In genomic region chr11:64790205-64791095, GRCh38 we compare ENCODE assay signal across 17 cellular contexts. TPM values are rescaled to one million over a fixed set of nuclear protein-coding genes. Genes with fewer than 3 reads are reported as not detected.
DNase-seq lines count a peak whose midpoint lies in the region; ATAC-seq and TF ChIP-seq lines count a peak whose summit lies in the region.
"Had no signal": no experiment of that assay in that cellular context is flagged by ENCODE, and none has a peak within 500 bp of the region (broad histone marks: within the 10 kb centered on the region; RNA-seq: fewer than 3 reads in every experiment).

No MANE protein-coding gene starts in this region.

- intact Hi-C loops in Right ventricle myocardium inferior (cut with DNase I) (no loop called here), Right ventricle myocardium superior (cut with DNase I) (no loop called here), activated B cell treated with CpG ODN at 0.5 μM for 24 hours (cut with micrococcal nuclease) (no loop called here)
- intact Hi-C loops in naive thymus-derived CD4-positive, alpha-beta T cell (cut with micrococcal nuclease), result no loop called here

- peak; percentile 16 for DNase-seq in Right ventricle myocardium inferior (ENCODE audit: missing footprints)
- DNase-seq in Right ventricle myocardium superior, result no peak
- DNase-seq in activated B cell treated with CpG ODN at 0.5 μM for 24 hours, result no peak
- no peak for DNase-seq in naive thymus-derived CD4-positive, alpha-beta T cell
- DNase-seq in stimulated activated naive B cell treated with anti-CD40 and anti-IgM and Interleukin-4, amounts not matched to agents 10 μg/mL and 1 μg/mL and 100 μg/mL, for 72 hours, result no peak
- DNase-seq in effector memory CD8-positive, alpha-beta T cell, result no peak
- no peak for DNase-seq in mucosa of gallbladder (ENCODE audit: low spot score)
- DNase-seq in A172 (ENCODE audit: low spot score), result no peak
- DNase-seq: DMS79 treated with DMSO at 0.1 percent for 48 hours, KG1, NCI-H1417 treated with DMSO at 0.1 percent for 48 hours, NCI-H2029 treated with DMSO at 0.1 percent for 48 hours, NCI-H510A treated with DMSO at 0.1 percent for 48 hours, NCI-H82, PC-9 had no signal

- peaks cover 0 to 15% of the 10 kb centered on the region in 2 donors for H3K4me1 ChIP-seq in naive thymus-derived CD4-positive, alpha-beta T cell (ENCODE audit: control insufficient read depth in 2 of 2, insufficient read depth in 2 of 2, low read length in 2 of 2)

- no peak overlapping the region for H3K4me3 ChIP-seq in naive thymus-derived CD4-positive, alpha-beta T cell (ENCODE audit: low read length)
- H3K4me3 ChIP-seq: BLaER1 treated with 17β-estradiol and CSF1 and Interleukin-3, amounts not matched to agents 10 nM and 100 nM; GM23338; PC-9 had no signal

- H3K4me3 Mint-ChIP-seq in activated B cell treated with CpG ODN at 0.5 μM for 24 hours, result no peak overlapping the region
- H3K4me3 Mint-ChIP-seq in naive thymus-derived CD4-positive, alpha-beta T cell, result no peak overlapping the region
- no peak overlapping the region for H3K4me3 Mint-ChIP-seq in stimulated activated naive B cell treated with anti-CD40 and anti-IgM and Interleukin-4, amounts not matched to agents 10 μg/mL and 1 μg/mL and 100 μg/mL, for 72 hours
- no peak overlapping the region for H3K4me3 Mint-ChIP-seq in effector memory CD8-positive, alpha-beta T cell
- H3K4me3 Mint-ChIP-seq: GM23338 had no signal

- peaks cover 23% of the 10 kb centered on the region for H3K4me1 Mint-ChIP-seq in activated B cell treated with CpG ODN at 0.5 μM for 24 hours
- peaks cover 16 to 32% (median 22%) of the 10 kb centered on the region in 7 donors for H3K4me1 Mint-ChIP-seq in naive thymus-derived CD4-positive, alpha-beta T cell
- peaks cover 20 to 28% of the 10 kb centered on the region in 2 donors for H3K4me1 Mint-ChIP-seq in stimulated activated naive B cell treated with anti-CD40 and anti-IgM and Interleukin-4, amounts not matched to agents 10 μg/mL and 1 μg/mL and 100 μg/mL, for 72 hours
- peaks cover 0 to 10% of the 10 kb centered on the region in 2 donors for H3K4me1 Mint-ChIP-seq in effector memory CD8-positive, alpha-beta T cell (ENCODE audit: low read depth in 2 of 2)
- H3K4me1 Mint-ChIP-seq: GM23338 had no signal

- peak overlapping the region; percentile 6 for H3K27ac ChIP-seq in naive thymus-derived CD4-positive, alpha-beta T cell (ENCODE audit: low read depth, low read length)
- H3K27ac ChIP-seq: BLaER1 treated with 17β-estradiol and CSF1 and Interleukin-3, amounts not matched to agents 10 nM and 100 nM; PC-9 had no signal

- H3K9me3 ChIP-seq in naive thymus-derived CD4-positive, alpha-beta T cell (ENCODE audit: control insufficient read depth in 2 of 3, low read length in 3 of 3), result no peaks in the 10 kb centered on the region
- H3K9me3 ChIP-seq: BLaER1 treated with 17β-estradiol and CSF1 and Interleukin-3, amounts not matched to agents 10 nM and 100 nM had no signal

- no peak for TF ChIP-seq CTCF in activated B cell treated with CpG ODN at 0.5 μM for 24 hours (IDR thresholded peaks at IDR 0.05)

- peaks cover 53% of the 10 kb centered on the region for H3K36me3 Mint-ChIP-seq in activated B cell treated with CpG ODN at 0.5 μM for 24 hours (ENCODE audit: low read depth)
- peaks cover 0 to 11% (median 4%) of the 10 kb centered on the region in 5 donors for H3K36me3 Mint-ChIP-seq in naive thymus-derived CD4-positive, alpha-beta T cell
- peaks cover 29 to 48% of the 10 kb centered on the region in 2 donors for H3K36me3 Mint-ChIP-seq in stimulated activated naive B cell treated with anti-CD40 and anti-IgM and Interleukin-4, amounts not matched to agents 10 μg/mL and 1 μg/mL and 100 μg/mL, for 72 hours
- peaks cover 25% of the 10 kb centered on the region for H3K36me3 Mint-ChIP-seq in effector memory CD8-positive, alpha-beta T cell (ENCODE audit: insufficient read depth)

- no peak for ATAC-seq in Right ventricle myocardium inferior
- ATAC-seq in Right ventricle myocardium superior (ENCODE audit: poor library complexity), result no peak
- no peak for ATAC-seq in activated B cell treated with CpG ODN at 0.5 μM for 24 hours (ENCODE audit: low read depth)
- ATAC-seq in naive thymus-derived CD4-positive, alpha-beta T cell, result no peak
- ATAC-seq in stimulated activated naive B cell treated with anti-CD40 and anti-IgM and Interleukin-4, amounts not matched to agents 10 μg/mL and 1 μg/mL and 100 μg/mL, for 72 hours (replicated peaks), result no peak
- no peak for ATAC-seq in effector memory CD8-positive, alpha-beta T cell (replicated peaks)
- ATAC-seq: GM23338 had no signal

- CTCF ChIA-PET in activated B cell treated with CpG ODN at 0.5 μM for 24 hours (lab: Charles Lee), result interaction anchor here (1.3 kb wide), 1 partner anchor 327 kb away, joined by 3 read pairs; the partner anchor contains the start of gene ZNHIT2
- CTCF ChIA-PET in naive thymus-derived CD4-positive, alpha-beta T cell (lab: Charles Lee), result no interaction called here

- no peaks in the 10 kb centered on the region for H3K27me3 ChIP-seq in naive thymus-derived CD4-positive, alpha-beta T cell (ENCODE audit: control insufficient read depth in 2 of 2, insufficient read depth in 2 of 2, low read length in 2 of 2)
- H3K27me3 ChIP-seq: BLaER1 treated with 17β-estradiol and CSF1 and Interleukin-3, amounts not matched to agents 10 nM and 100 nM had no signal

- POLR2A ChIA-PET in activated B cell treated with CpG ODN at 0.5 μM for 24 hours (lab: Charles Lee), result interaction anchor here (0.6 kb wide), 1 partner anchor 18 kb away, joined by 4 read pairs; no protein-coding TSS in a partner anchor
- POLR2A ChIA-PET in naive thymus-derived CD4-positive, alpha-beta T cell (lab: Charles Lee), result interaction anchor here (1.4 to 1.5 kb wide), 2 partner anchors 12 to 13 kb away, joined by 4 to 5 read pairs; partner anchors contain the start of genes MAP4K2 and SF1

- H3K9me3 Mint-ChIP-seq in activated B cell treated with CpG ODN at 0.5 μM for 24 hours, result no peaks in the 10 kb centered on the region
- H3K9me3 Mint-ChIP-seq in naive thymus-derived CD4-positive, alpha-beta T cell, result peaks cover 0 to 1% (median 0%) of the 10 kb centered on the region in 11 donors
- no peaks in the 10 kb centered on the region for H3K9me3 Mint-ChIP-seq in stimulated activated naive B cell treated with anti-CD40 and anti-IgM and Interleukin-4, amounts not matched to agents 10 μg/mL and 1 μg/mL and 100 μg/mL, for 72 hours
- no peaks in the 10 kb centered on the region for H3K9me3 Mint-ChIP-seq in effector memory CD8-positive, alpha-beta T cell
- H3K9me3 Mint-ChIP-seq: GM23338 had no signal

- H3K36me3 ChIP-seq in naive thymus-derived CD4-positive, alpha-beta T cell (ENCODE audit: control insufficient read depth in 2 of 3, insufficient read depth in 3 of 3, low read length in 3 of 3), result peaks cover 0 to 48% (median 0%) of the 10 kb centered on the region in 3 experiments

- H3K27ac Mint-ChIP-seq in activated B cell treated with CpG ODN at 0.5 μM for 24 hours, result peak overlapping the region; percentile 61
- H3K27ac Mint-ChIP-seq in naive thymus-derived CD4-positive, alpha-beta T cell, result peak overlapping the region in 2 of 9 donors; percentile 48 to 51
- H3K27ac Mint-ChIP-seq in stimulated activated naive B cell treated with anti-CD40 and anti-IgM and Interleukin-4, amounts not matched to agents 10 μg/mL and 1 μg/mL and 100 μg/mL, for 72 hours, result peak overlapping the region; percentile 47
- peak overlapping the region in 1 of 2 donors; percentile 60 for H3K27ac Mint-ChIP-seq in effector memory CD8-positive, alpha-beta T cell
- H3K27ac Mint-ChIP-seq: GM23338 had no signal

- no peaks in the 10 kb centered on the region for H3K27me3 Mint-ChIP-seq in activated B cell treated with CpG ODN at 0.5 μM for 24 hours
- no peaks in the 10 kb centered on the region for H3K27me3 Mint-ChIP-seq in naive thymus-derived CD4-positive, alpha-beta T cell
- H3K27me3 Mint-ChIP-seq in stimulated activated naive B cell treated with anti-CD40 and anti-IgM and Interleukin-4, amounts not matched to agents 10 μg/mL and 1 μg/mL and 100 μg/mL, for 72 hours, result no peaks in the 10 kb centered on the region
- H3K27me3 Mint-ChIP-seq in effector memory CD8-positive, alpha-beta T cell, result no peaks in the 10 kb centered on the region

RNA-seq across cellular contexts. Expression of gene SF1, which starts 12.1 kb away (rescaled TPM):
- 172 TPM for total RNA-seq in Right ventricle myocardium inferior
- 182 TPM for total RNA-seq in Right ventricle myocardium superior
- 640 and 687 TPM in 2 replicates for total RNA-seq in activated B cell treated with CpG ODN at 0.5 μM for 24 hours
- total RNA-seq in naive thymus-derived CD4-positive, alpha-beta T cell, result 1,000 to 10,000 TPM in 2 of 5 experiments, 100 to 1,000 TPM in 3; 462 to 1,612 (median 904) TPM
- polyA plus RNA-seq in naive thymus-derived CD4-positive, alpha-beta T cell, result 100 to 1,000 TPM; 101 to 155 TPM
- total RNA-seq in mucosa of gallbladder, result 263 TPM
- 61.8 and 149 TPM in 2 replicates for total RNA-seq in A172 (2014; rRNA removed; shearing (Covaris generic))

RNA-seq across cellular contexts. Expression of gene MAP4K2, which starts 12.6 kb away (rescaled TPM):
- total RNA-seq in Right ventricle myocardium inferior, result 11.3 TPM
- total RNA-seq in Right ventricle myocardium superior, result 7.7 TPM
- 69.1 and 73.6 TPM in 2 replicates for total RNA-seq in activated B cell treated with CpG ODN at 0.5 μM for 24 hours
- total RNA-seq in naive thymus-derived CD4-positive, alpha-beta T cell, result 100 to 1,000 TPM in 2 of 5 experiments, 10 to 100 TPM in 3; 75.2 to 130 (median 84.3) TPM
- 10 to 100 TPM; 40.7 to 63.0 TPM for polyA plus RNA-seq in naive thymus-derived CD4-positive, alpha-beta T cell
- total RNA-seq in mucosa of gallbladder, result 23.1 TPM
- total RNA-seq in A172 (2014; rRNA removed; shearing (Covaris generic)), result 30.8 and 40.5 TPM in 2 replicates

RNA-seq across cellular contexts. Expression of gene MEN1, which starts 19.9 kb away (rescaled TPM):
- 8.4 TPM for total RNA-seq in Right ventricle myocardium inferior
- total RNA-seq in Right ventricle myocardium superior, result 8.6 TPM
- 35.1 and 44.6 TPM in 2 replicates for total RNA-seq in activated B cell treated with CpG ODN at 0.5 μM for 24 hours
- 10 to 100 TPM; 25.7 to 46.4 (median 38.0) TPM for total RNA-seq in naive thymus-derived CD4-positive, alpha-beta T cell
- polyA plus RNA-seq in naive thymus-derived CD4-positive, alpha-beta T cell, result 10 to 100 TPM; 33.8 to 54.9 TPM
- 34.8 TPM for total RNA-seq in mucosa of gallbladder
- 14.3 and 15.0 TPM in 2 replicates for total RNA-seq in A172 (2014; rRNA removed; shearing (Covaris generic))

RNA-seq across cellular contexts. Expression of gene PYGM, which starts 30.7 kb away (rescaled TPM):
- total RNA-seq in Right ventricle myocardium inferior, result 179 TPM
- 183 TPM for total RNA-seq in Right ventricle myocardium superior
- total RNA-seq in activated B cell treated with CpG ODN at 0.5 μM for 24 hours, result 3.2 and 4.8 TPM in 2 replicates
- 10 to 100 TPM in 4 of 5 experiments, 1 to 10 TPM in 1; 8.0 to 16.2 (median 13.9) TPM for total RNA-seq in naive thymus-derived CD4-positive, alpha-beta T cell
- polyA plus RNA-seq in naive thymus-derived CD4-positive, alpha-beta T cell, result under 1 TPM; 0.26 to 0.64 TPM
- 14.3 TPM for total RNA-seq in mucosa of gallbladder
- 0.12 TPM in 1 of 2 replicates, not detected in the other for total RNA-seq in A172 (2014; rRNA removed; shearing (Covaris generic))

RNA-seq across cellular contexts. Expression of gene RASGRP2, which starts 46.5 kb away (rescaled TPM):
- total RNA-seq in Right ventricle myocardium inferior (46.8 TPM), Right ventricle myocardium superior (38.4 TPM), activated B cell treated with CpG ODN at 0.5 μM for 24 hours (165 and 177 TPM in 2 replicates), mucosa of gallbladder (17.1 TPM)
- total RNA-seq in naive thymus-derived CD4-positive, alpha-beta T cell, result 100 to 1,000 TPM; 211 to 697 (median 654) TPM
- polyA plus RNA-seq in naive thymus-derived CD4-positive, alpha-beta T cell, result 100 to 1,000 TPM; 197 to 312 TPM
- 0.07 and 2.1 TPM in 2 replicates for total RNA-seq in A172 (2014; rRNA removed; shearing (Covaris generic))
